In the genomic region with DNA sequence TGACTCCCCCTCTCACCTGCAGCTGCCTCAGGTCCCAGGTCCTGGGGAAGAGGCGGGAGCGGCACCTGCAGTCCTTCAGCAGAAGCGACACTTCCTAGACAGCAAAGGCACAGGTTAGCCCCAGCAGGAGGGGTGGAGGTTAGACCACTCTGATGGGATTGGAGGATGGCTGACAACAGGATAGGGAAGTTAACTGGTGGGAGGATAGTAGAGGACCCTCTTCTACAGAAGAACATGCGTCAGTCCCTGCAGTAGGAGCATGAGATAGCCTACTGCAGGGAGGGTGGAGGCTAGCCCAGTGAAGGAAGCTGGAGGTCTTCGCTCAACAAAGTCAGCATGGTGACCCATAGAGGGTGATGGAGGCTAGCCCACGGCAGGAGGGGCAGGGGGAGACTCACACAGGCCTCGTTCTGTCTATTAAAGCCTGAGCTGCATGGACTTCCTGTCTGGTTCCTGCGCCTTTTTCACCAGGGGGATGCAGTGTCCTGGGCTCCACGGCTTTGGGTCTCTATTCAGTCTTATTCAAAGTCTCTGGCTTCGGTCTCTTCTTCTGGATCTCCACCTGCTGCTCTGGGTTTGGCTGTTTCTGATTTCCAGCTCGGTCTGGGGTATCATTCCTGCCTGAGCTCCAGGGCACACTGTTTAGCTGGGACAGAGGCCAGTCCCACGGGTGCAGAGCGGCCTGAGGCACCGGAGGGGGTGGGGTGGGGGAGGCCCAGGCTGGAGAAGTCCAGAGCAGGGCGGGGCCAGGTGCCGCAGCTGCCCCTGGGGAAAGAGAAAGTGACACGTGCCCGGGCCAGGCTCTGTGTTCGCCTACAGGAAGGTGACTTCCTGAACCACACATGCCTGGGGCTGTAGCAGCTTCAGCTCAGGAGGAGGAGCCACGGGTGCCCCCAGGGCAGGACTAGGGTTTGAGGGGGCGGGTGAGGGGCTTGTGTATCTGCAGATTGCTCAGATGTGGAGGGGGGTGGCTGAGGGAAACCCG, we compare ENCODE assay signal across 9 cellular contexts. TPM values are rescaled to one million over a fixed set of nuclear protein-coding genes. Genes with fewer than 3 reads are reported as not detected.
DNase-seq lines count a peak whose midpoint lies in the region; ATAC-seq, FAIRE-seq and TF ChIP-seq lines count a peak whose summit lies in the region.
"Had no signal": no experiment of that assay in that cellular context is flagged by ENCODE, and none has a peak within 500 bp of the region (broad histone marks: within the 10 kb centered on the region; RNA-seq: fewer than 3 reads in every experiment).

No MANE protein-coding gene starts in this region.

- peak overlapping the region in 1 of 4 donors; percentile 2 for H3K27ac ChIP-seq in upper lobe of left lung

- TF ChIP-seq EP300 in upper lobe of left lung (IDR thresholded peaks at IDR 0.05), result no peak

- FAIRE-seq in HTR-8/SVneo (lab: Jason Lieb, UNC), result no peak

- H3K27me3 ChIP-seq in upper lobe of left lung, result no peaks in the 10 kb centered on the region

- peaks cover 0 to 8% (median 7%) of the 10 kb centered on the region in 4 donors for H3K4me1 ChIP-seq in upper lobe of left lung

- peak overlapping the region in 1 of 4 donors; percentile 3 for H3K4me3 ChIP-seq in upper lobe of left lung

- TF ChIP-seq CTCF in upper lobe of left lung (IDR thresholded peaks at IDR 0.05), result no peak

- peak; percentile 62 to 85 for ATAC-seq in upper lobe of left lung (ENCODE audit: low FRiP score in 2 of 2)

- H3K36me3 ChIP-seq in upper lobe of left lung, result no peaks in the 10 kb centered on the region

- no peak for TF ChIP-seq POLR2A in upper lobe of left lung (IDR thresholded peaks at IDR 0.05)

- DNase-seq in NCI-H146 (lab: John Stamatoyannopoulos, UW) (peak; percentile 62), NCI-H146 treated with DMSO at 0.1 percent for 48 hours (lab: John Stamatoyannopoulos, UW; ENCODE audit: unreplicated experiment) (no peak), HTR-8/SVneo (ENCODE audit: insufficient read length, low spot score) (peak; percentile 48), iPS-NIHi11 (ENCODE audit: low spot score) (peak; percentile 42), upper lobe of left lung (peak; percentile 89 to 90), NCI-H2171 treated with DMSO at 0.1 percent for 48 hours (lab: John Stamatoyannopoulos, UW) (no peak), OCI-M2 (lab: John Stamatoyannopoulos, UW; ENCODE audit: unreplicated experiment) (no peak)
- peak; percentile 64 for DNase-seq in activated CD4-positive, alpha-beta T cell treated with anti-CD3 and anti-CD28 coated beads for 48 hours

- H3K9me3 ChIP-seq in upper lobe of left lung, result no peaks in the 10 kb centered on the region

- 27 to 40% methylated on average over 19 to 20 of the region's 22 CpGs for WGBS in upper lobe of left lung, 2 donors

RNA-seq across cellular contexts. Expression of gene IFNL3, which starts 7.3 kb away (rescaled TPM):
- total RNA-seq in upper lobe of left lung, result not detected
- total RNA-seq: mononuclear cell had no signal

RNA-seq across cellular contexts. Expression of gene IFNL4, which starts 11.2 kb away (rescaled TPM):
- not detected for total RNA-seq in upper lobe of left lung

RNA-seq across cellular contexts. Expression of gene IFNL2, which starts 30.7 kb away (rescaled TPM):
- total RNA-seq in upper lobe of left lung, result not detected
- total RNA-seq: mononuclear cell had no signal

RNA-seq across cellular contexts. Expression of gene SYCN, which starts 33.4 kb away (rescaled TPM):
- total RNA-seq in upper lobe of left lung, result 1 to 10 TPM in 1 of 6 donors, under 1 TPM in 1, not detected in 4; 0.83 to 1.3 TPM
- total RNA-seq: mononuclear cell had no signal

RNA-seq across cellular contexts. Expression of gene NCCRP1, which starts 40.7 kb away (rescaled TPM):
- under 1 TPM in 1 of 6 donors, not detected in 5; 0.47 TPM for total RNA-seq in upper lobe of left lung
- total RNA-seq: mononuclear cell had no signal

Comparison
In these comparisons a context has a peak if more than half of its experiments do, and no peak if none do; other contexts are left out.
1. DNase-seq: peak in NCI-H146 (single experiment), HTR-8/SVneo (single experiment), activated CD4-positive, alpha-beta T cell treated with anti-CD3 and anti-CD28 coated beads for 48 hours (single experiment), iPS-NIHi11 (single experiment) and upper lobe of left lung (2 of 2); none in NCI-H146 treated with DMSO at 0.1 percent for 48 hours (single experiment), NCI-H2171 treated with DMSO at 0.1 percent for 48 hours (single experiment) and OCI-M2 (single experiment).